Comparison of ENCODE assay signal across 11 cellular contexts in genomic region chr5:1502046-1502736, GRCh38. TPM values are rescaled to one million over a fixed set of nuclear protein-coding genes. Genes with fewer than 3 reads are reported as not detected.
DNase-seq lines count a peak whose midpoint lies in the region; ATAC-seq and TF ChIP-seq lines count a peak whose summit lies in the region.
"Had no signal": no experiment of that assay in that cellular context is flagged by ENCODE, and none has a peak within 500 bp of the region (broad histone marks: within the 10 kb centered on the region; RNA-seq: fewer than 3 reads in every experiment).

No MANE protein-coding gene starts in this region.

- CTCF ChIA-PET in activated CD4-positive, alpha-beta T cell treated with anti-CD3 and anti-CD28 coated beads for 36 hours (lab: Charles Lee), result no interaction called here

- no peak overlapping the region for H3K4me3 ChIP-seq in epithelial cell of esophagus (ENCODE audit: low read length)
- H3K4me3 ChIP-seq: thoracic aorta had no signal

- H3K4me1 Mint-ChIP-seq in activated CD4-positive, alpha-beta T cell treated with anti-CD3 and anti-CD28 coated beads for 36 hours, result peaks cover 17% of the 10 kb centered on the region
- peaks cover 62 to 96% of the 10 kb centered on the region in 2 donors for H3K4me1 Mint-ChIP-seq in stimulated activated naive B cell treated with anti-CD40 and anti-IgM and Interleukin-4, amounts not matched to agents 10 μg/mL and 1 μg/mL and 100 μg/mL, for 72 hours

- peak; percentile 76 for ATAC-seq in activated CD4-positive, alpha-beta T cell treated with anti-CD3 and anti-CD28 coated beads for 36 hours
- ATAC-seq in stimulated activated naive B cell treated with anti-CD40 and anti-IgM and Interleukin-4, amounts not matched to agents 10 μg/mL and 1 μg/mL and 100 μg/mL, for 72 hours (replicated peaks), result peak in 1 of 2 donors; percentile 7

- H3K27me3 Mint-ChIP-seq in activated CD4-positive, alpha-beta T cell treated with anti-CD3 and anti-CD28 coated beads for 36 hours, result no peaks in the 10 kb centered on the region
- no peaks in the 10 kb centered on the region for H3K27me3 Mint-ChIP-seq in stimulated activated naive B cell treated with anti-CD40 and anti-IgM and Interleukin-4, amounts not matched to agents 10 μg/mL and 1 μg/mL and 100 μg/mL, for 72 hours

- intact Hi-C loops in activated CD4-positive, alpha-beta T cell treated with anti-CD3 and anti-CD28 coated beads for 36 hours (cut with DNase I, micrococcal nuclease), result no loop called here

- H3K4me3 Mint-ChIP-seq in activated CD4-positive, alpha-beta T cell treated with anti-CD3 and anti-CD28 coated beads for 36 hours, result no peak overlapping the region
- peak overlapping the region; percentile 62 to 71 for H3K4me3 Mint-ChIP-seq in stimulated activated naive B cell treated with anti-CD40 and anti-IgM and Interleukin-4, amounts not matched to agents 10 μg/mL and 1 μg/mL and 100 μg/mL, for 72 hours

- H3K27ac Mint-ChIP-seq in activated CD4-positive, alpha-beta T cell treated with anti-CD3 and anti-CD28 coated beads for 36 hours, result no peak overlapping the region
- peak overlapping the region; percentile 88 for H3K27ac Mint-ChIP-seq in stimulated activated naive B cell treated with anti-CD40 and anti-IgM and Interleukin-4, amounts not matched to agents 10 μg/mL and 1 μg/mL and 100 μg/mL, for 72 hours

- H3K36me3 Mint-ChIP-seq in activated CD4-positive, alpha-beta T cell treated with anti-CD3 and anti-CD28 coated beads for 36 hours (ENCODE audit: low read depth), result peaks cover 10% of the 10 kb centered on the region
- H3K36me3 Mint-ChIP-seq in stimulated activated naive B cell treated with anti-CD40 and anti-IgM and Interleukin-4, amounts not matched to agents 10 μg/mL and 1 μg/mL and 100 μg/mL, for 72 hours, result peaks cover 41 to 49% of the 10 kb centered on the region in 2 donors

- no peak for TF ChIP-seq CTCF in epithelial cell of esophagus (IDR thresholded peaks at IDR 0.05; ENCODE audit: insufficient read depth, low read depth, low read length, missing control alignments)

- POLR2A ChIA-PET in activated CD4-positive, alpha-beta T cell treated with anti-CD3 and anti-CD28 coated beads for 36 hours (lab: Charles Lee), result interaction anchor here (0.6 to 0.8 kb wide), 3 partner anchors 10 to 117 kb away, joined by 3 to 8 read pairs (median 3); no protein-coding TSS in a partner anchor

- no peaks in the 10 kb centered on the region for H3K9me3 Mint-ChIP-seq in activated CD4-positive, alpha-beta T cell treated with anti-CD3 and anti-CD28 coated beads for 36 hours (ENCODE audit: low read depth)
- H3K9me3 Mint-ChIP-seq in stimulated activated naive B cell treated with anti-CD40 and anti-IgM and Interleukin-4, amounts not matched to agents 10 μg/mL and 1 μg/mL and 100 μg/mL, for 72 hours, result peaks cover 3% of the 10 kb centered on the region in 2 donors

- in situ Hi-C loops in ACHN (cut with HindIII; ENCODE audit: low pct_ligation_motif_present, low pct_unique_long_range_greater_than_20kb, low sequenced_read_pairs), result no loop called here

- peak; percentile 60 for DNase-seq in activated CD4-positive, alpha-beta T cell treated with anti-CD3 and anti-CD28 coated beads for 36 hours
- no peak for DNase-seq in activated CD4-positive, alpha-beta T cell treated with anti-CD3 and anti-CD28 coated beads, Interleukin-2, amount 50 U/mL, for 1 hour
- DNase-seq in NCI-H2029 (lab: John Stamatoyannopoulos, UW) (peak; percentile 62), epithelial cell of esophagus (ENCODE audit: low read depth) (peak; percentile 27), hypothalamus (lab: John Stamatoyannopoulos, UW) (no peak), ACHN (no peak), DMS153 (lab: John Stamatoyannopoulos, UW) (no peak)
- peak; percentile 47 for DNase-seq in stimulated activated naive B cell treated with anti-CD40 and anti-IgM and Interleukin-4, amounts not matched to agents 10 μg/mL and 1 μg/mL and 100 μg/mL, for 72 hours
- DNase-seq: activated T-cell treated with anti-CD3 and anti-CD28 coated beads, Interleukin-2, amount 50 U/mL, for 1 hour; NCI-H1048 had no signal

RNA-seq across cellular contexts. Expression of gene LPCAT1, which starts 21.6 kb away (rescaled TPM):
- 10 to 100 TPM; 42.5 to 54.5 TPM for total RNA-seq in activated CD4-positive, alpha-beta T cell treated with anti-CD3 and anti-CD28 coated beads for 36 hours

RNA-seq across cellular contexts. Expression of gene SLC6A3, which starts 57.0 kb away (rescaled TPM):
- total RNA-seq in activated CD4-positive, alpha-beta T cell treated with anti-CD3 and anti-CD28 coated beads for 36 hours, result not detected

Comparison
In these comparisons a context has a peak if more than half of its experiments do, and no peak if none do; other contexts are left out.
1. DNase-seq: peak in activated CD4-positive, alpha-beta T cell treated with anti-CD3 and anti-CD28 coated beads for 36 hours (single experiment), NCI-H2029 (single experiment), epithelial cell of esophagus (single experiment) and stimulated activated naive B cell treated with anti-CD40 and anti-IgM and Interleukin-4, amounts not matched to agents 10 μg/mL and 1 μg/mL and 100 μg/mL, for 72 hours (single experiment); none in activated CD4-positive, alpha-beta T cell treated with anti-CD3 and anti-CD28 coated beads, Interleukin-2, amount 50 U/mL, for 1 hour (single experiment), hypothalamus (0 of 51), ACHN (single experiment) and DMS153 (single experiment).